ENCODE assay signal across 23 cellular contexts in genomic region chr3:53703630-53704362, GRCh38.
DNase-seq lines count a peak whose midpoint lies in the region; TF ChIP-seq lines count a peak whose summit lies in the region.
"Had no signal": no experiment of that assay in that cellular context is flagged by ENCODE, and none has a peak within 500 bp of the region (broad histone marks: within the 10 kb centered on the region; RNA-seq: fewer than 3 reads in every experiment).

No MANE protein-coding gene starts in this region.

- 0 out of 2 replicates have a peak, but pooled peaks have one; percentile 2 for TF ChIP-seq CTCF in GM12874 (IDR thresholded peaks at IDR 0.05; ENCODE audit: insufficient read depth, low read depth, low read length)
- no peak for TF ChIP-seq CTCF in coronary artery (IDR thresholded peaks at IDR 0.05)
- no peak for TF ChIP-seq CTCF in neural progenitor cell (IDR thresholded peaks at IDR 0.05)
- TF ChIP-seq CTCF in nephron progenitor cell (IDR thresholded peaks at IDR 0.05) = no peak

- no peak overlapping the region for H3K27ac Mint-ChIP-seq in T-helper 1 cell treated with Interleukin-12 subunit alpha and Interleukin-12 subunit beta and Interleukin-4 antibody, amounts not matched to agents 30 μg/mL and 1 μg/mL, for 36 hours
- peak overlapping the region; percentile 76 for H3K27ac Mint-ChIP-seq in neural progenitor cell
- no peak overlapping the region for H3K27ac Mint-ChIP-seq in immature natural killer cell
- no peak overlapping the region for H3K27ac Mint-ChIP-seq in nephron progenitor cell
- H3K27ac Mint-ChIP-seq: stimulated activated effector memory CD8-positive, alpha-beta T cell treated with anti-CD3 and anti-CD28 coated beads, Interleukin-12 subunit alpha, Interleukin-12 subunit beta, amount 100 ng/mL, for 72 hours had no signal

- H3K27ac ChIP-seq in coronary artery = no peak overlapping the region
- no peak overlapping the region for H3K27ac ChIP-seq in neural progenitor cell
- H3K27ac ChIP-seq: epithelial cell of prostate, prostate gland had no signal

- H3K36me3 Mint-ChIP-seq in T-helper 1 cell treated with Interleukin-12 subunit alpha and Interleukin-12 subunit beta and Interleukin-4 antibody, amounts not matched to agents 30 μg/mL and 1 μg/mL, for 36 hours (ENCODE audit: low read depth) = no peaks in the 10 kb centered on the region
- no peaks in the 10 kb centered on the region for H3K36me3 Mint-ChIP-seq in neural progenitor cell
- H3K36me3 Mint-ChIP-seq in immature natural killer cell = no peaks in the 10 kb centered on the region
- no peaks in the 10 kb centered on the region for H3K36me3 Mint-ChIP-seq in nephron progenitor cell (ENCODE audit: low read depth)
- H3K36me3 Mint-ChIP-seq: stimulated activated effector memory CD8-positive, alpha-beta T cell treated with anti-CD3 and anti-CD28 coated beads, Interleukin-12 subunit alpha, Interleukin-12 subunit beta, amount 100 ng/mL, for 72 hours had no signal

- no peak overlapping the region for H2AFZ ChIP-seq in neural progenitor cell (replicated peaks)

- H3K27me3 Mint-ChIP-seq in T-helper 1 cell treated with Interleukin-12 subunit alpha and Interleukin-12 subunit beta and Interleukin-4 antibody, amounts not matched to agents 30 μg/mL and 1 μg/mL, for 36 hours (ENCODE audit: low read depth) = peaks cover 3% of the 10 kb centered on the region
- H3K27me3 Mint-ChIP-seq in neural progenitor cell (ENCODE audit: insufficient read depth, low read depth) (peaks cover 7% of the 10 kb centered on the region), immature natural killer cell (ENCODE audit: low read depth in 3 of 3) (peaks cover 0 to 2% (median 0%) of the 10 kb centered on the region in 3 donors), nephron progenitor cell (ENCODE audit: low read depth, poor library complexity) (peaks cover 5% of the 10 kb centered on the region)

- H3K79me2 ChIP-seq in neural progenitor cell (ENCODE audit: low read depth) = no peaks in the 10 kb centered on the region

- H3K4me1 ChIP-seq in neural progenitor cell = peaks cover 15% of the 10 kb centered on the region
- H3K4me1 ChIP-seq: prostate gland had no signal

- no peaks in the 10 kb centered on the region for H3K27me3 ChIP-seq in neural progenitor cell
- H3K27me3 ChIP-seq: heart right ventricle had no signal

- H3K4me2 ChIP-seq in neural progenitor cell = no peak overlapping the region

- H3F3A ChIP-seq in neural progenitor cell (ENCODE audit: low read depth) = no peaks in the 10 kb centered on the region

- H3K9me3 Mint-ChIP-seq in T-helper 1 cell treated with Interleukin-12 subunit alpha and Interleukin-12 subunit beta and Interleukin-4 antibody, amounts not matched to agents 30 μg/mL and 1 μg/mL, for 36 hours = no peaks in the 10 kb centered on the region
- H3K9me3 Mint-ChIP-seq in neural progenitor cell (no peaks in the 10 kb centered on the region), immature natural killer cell (no peaks in the 10 kb centered on the region), nephron progenitor cell (no peaks in the 10 kb centered on the region)
- H3K9me3 Mint-ChIP-seq: stimulated activated effector memory CD8-positive, alpha-beta T cell treated with anti-CD3 and anti-CD28 coated beads, Interleukin-12 subunit alpha, Interleukin-12 subunit beta, amount 100 ng/mL, for 72 hours had no signal

- no peak overlapping the region for H3K9ac ChIP-seq in neural progenitor cell

- H3K9me3 ChIP-seq in neural progenitor cell (ENCODE audit: low read depth) = no peaks in the 10 kb centered on the region
- H3K9me3 ChIP-seq: heart right ventricle, prostate gland had no signal

- no peaks in the 10 kb centered on the region for H4K20me1 ChIP-seq in neural progenitor cell (ENCODE audit: low read depth)

- H3K4me3 ChIP-seq in coronary artery (no peak overlapping the region), neural progenitor cell (no peak overlapping the region)
- H3K4me3 ChIP-seq: heart right ventricle, prostate gland had no signal

- DNase-seq in T-helper 1 cell (no peak), coronary artery (ENCODE audit: low spot score) (peak; percentile 50), neural progenitor cell (ENCODE audit: low spot score) (no peak), cerebellar cortex (ENCODE audit: low spot score) (no peak), immature natural killer cell (no peak), nephron progenitor cell (no peak)
- DNase-seq: 8988T; activated CD4-positive, alpha-beta T cell treated with anti-CD3 and anti-CD28 coated beads, Interleukin-2, amount 50 U/mL, for 48 hours; activated naive CD4-positive, alpha-beta T cell treated with anti-CD3 and anti-CD28 coated beads, Interleukin-2, amount 50 U/mL, for 16 hours; activated T-cell treated with anti-CD3 and anti-CD28 coated beads, Interleukin-2, amount 50 U/mL, for 48 hours; foreskin fibroblast; GF-D8; heart right ventricle; NCI-H1105; NCI-H2081; NCI-H446; SIG-M5; stimulated activated CD4-positive, alpha-beta T cell treated with anti-CD3 and anti-CD28 coated beads, Interleukin-1b, Interleukin-23, amount 100 ng/mL, for 48 hours had no signal

- H3K36me3 ChIP-seq in neural progenitor cell = no peaks in the 10 kb centered on the region
- H3K36me3 ChIP-seq: heart right ventricle, prostate gland had no signal

- peak overlapping the region; percentile 4 for H3K4me3 Mint-ChIP-seq in T-helper 1 cell treated with Interleukin-12 subunit alpha and Interleukin-12 subunit beta and Interleukin-4 antibody, amounts not matched to agents 30 μg/mL and 1 μg/mL, for 36 hours
- H3K4me3 Mint-ChIP-seq in neural progenitor cell = no peak overlapping the region
- no peak overlapping the region for H3K4me3 Mint-ChIP-seq in immature natural killer cell
- H3K4me3 Mint-ChIP-seq in nephron progenitor cell = no peak overlapping the region
- H3K4me3 Mint-ChIP-seq: stimulated activated effector memory CD8-positive, alpha-beta T cell treated with anti-CD3 and anti-CD28 coated beads, Interleukin-12 subunit alpha, Interleukin-12 subunit beta, amount 100 ng/mL, for 72 hours had no signal

- H3K4me1 Mint-ChIP-seq in T-helper 1 cell treated with Interleukin-12 subunit alpha and Interleukin-12 subunit beta and Interleukin-4 antibody, amounts not matched to agents 30 μg/mL and 1 μg/mL, for 36 hours (ENCODE audit: low read depth) = peaks cover 22% of the 10 kb centered on the region
- H3K4me1 Mint-ChIP-seq in neural progenitor cell = peaks cover 13% of the 10 kb centered on the region
- H3K4me1 Mint-ChIP-seq in immature natural killer cell = no peaks in the 10 kb centered on the region
- peaks cover 40% of the 10 kb centered on the region for H3K4me1 Mint-ChIP-seq in nephron progenitor cell
